In the genomic region with DNA sequence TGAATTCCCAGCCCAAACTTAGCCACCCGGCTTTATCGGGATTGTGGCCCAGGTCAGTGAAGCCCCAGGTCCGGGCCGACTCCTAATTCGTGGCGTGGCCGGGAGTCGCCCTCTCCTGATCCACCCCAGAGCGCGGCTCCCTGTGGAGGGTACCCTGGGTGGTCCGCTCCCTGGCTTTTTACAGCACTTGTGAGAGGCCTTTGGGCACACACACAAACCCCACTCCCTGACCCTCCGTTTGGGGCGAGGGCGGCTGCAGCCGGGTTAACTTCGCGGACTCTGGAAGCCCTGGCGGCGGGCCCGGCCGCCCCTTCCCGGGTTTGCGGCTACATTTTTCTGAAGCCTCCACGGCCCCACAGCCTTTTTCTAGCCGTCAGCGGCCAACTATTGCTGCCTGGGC, we compare ENCODE assay signal across 10 cellular contexts.
A peak's percentile ranks its signal among the peaks of the same experiment; 100 is the strongest.
DNase-seq lines count a peak whose midpoint lies in the region; ATAC-seq, FAIRE-seq and TF ChIP-seq lines count a peak whose summit lies in the region.
"Had no signal": no experiment of that assay in that cellular context is flagged by ENCODE, and none has a peak within 500 bp of the region (broad histone marks: within the 10 kb centered on the region; RNA-seq: fewer than 3 reads in every experiment).

No MANE protein-coding gene starts in this region.

- H3K27ac Mint-ChIP-seq in T-helper 2 cell treated with Interferon-gamma antibody and Interleukin-4, amounts not matched to agents 5 μg/mL and 100 μg/mL, for 36 hours = no peak overlapping the region

- peaks cover 0 to 2% (median 0%) of the 10 kb centered on the region in 5 donors for H3K36me3 ChIP-seq in subcutaneous abdominal adipose tissue (ENCODE audit: control insufficient read depth in 5 of 5, insufficient read depth in 5 of 5, low read length in 5 of 5)

- H3K36me3 Mint-ChIP-seq in T-helper 2 cell treated with Interferon-gamma antibody and Interleukin-4, amounts not matched to agents 5 μg/mL and 100 μg/mL, for 36 hours (ENCODE audit: low read depth) = peaks cover 16% of the 10 kb centered on the region

- H3K4me1 ChIP-seq in subcutaneous abdominal adipose tissue (ENCODE audit: control insufficient read depth in 5 of 5, insufficient read depth in 5 of 5, low read length in 5 of 5) = peaks cover 0 to 19% (median 17%) of the 10 kb centered on the region in 5 donors
- H3K4me1 ChIP-seq: A549 had no signal

- peaks cover 4% of the 10 kb centered on the region for H3K4me1 Mint-ChIP-seq in T-helper 2 cell treated with Interferon-gamma antibody and Interleukin-4, amounts not matched to agents 5 μg/mL and 100 μg/mL, for 36 hours (ENCODE audit: low read depth)

- H3K27ac ChIP-seq in angular gyrus (ENCODE audit: low read depth, low read length) (peak overlapping the region; percentile 80), subcutaneous abdominal adipose tissue (ENCODE audit: low read depth, low read length) (no peak overlapping the region)
- H3K27ac ChIP-seq: A549 had no signal

- H3K4me3 ChIP-seq in iPS-18c (ENCODE audit: insufficient read depth, low read depth, low read length) (peak overlapping the region; percentile 75), subcutaneous abdominal adipose tissue (ENCODE audit: low read depth in 1 of 5, low read length in 5 of 5) (peak overlapping the region; percentile 35 to 88 (median 80))
- H3K4me3 ChIP-seq: A549 had no signal

- no peak for FAIRE-seq in D721Med (lab: Jason Lieb, UNC)
- FAIRE-seq: A549 had no signal

- no peaks in the 10 kb centered on the region for H3K27me3 Mint-ChIP-seq in T-helper 2 cell treated with Interferon-gamma antibody and Interleukin-4, amounts not matched to agents 5 μg/mL and 100 μg/mL, for 36 hours (ENCODE audit: low read depth)

- H3K4me3 Mint-ChIP-seq in T-helper 2 cell treated with Interferon-gamma antibody and Interleukin-4, amounts not matched to agents 5 μg/mL and 100 μg/mL, for 36 hours = peak overlapping the region; percentile 90

- ATAC-seq in GM18858 (IDR thresholded peaks at IDR 0.05; ENCODE audit: unreplicated experiment) = no peak
- ATAC-seq: A549, PC-3 had no signal

- H3K27me3 ChIP-seq in subcutaneous abdominal adipose tissue (ENCODE audit: control insufficient read depth in 5 of 5, insufficient read depth in 4 of 5, low read length in 5 of 5) = no peaks in the 10 kb centered on the region

- no peak for DNase-seq in T-helper 2 cell treated with Interferon-gamma antibody and Interleukin-4, amounts not matched to agents 5 μg/mL and 100 μg/mL, for 36 hours (ENCODE audit: low spot score)
- DNase-seq in T-helper 2 cell = no peak
- DNase-seq in NCI-H187 treated with DMSO at 0.1 percent for 48 hours (lab: John Stamatoyannopoulos, UW) = no peak
- no peak for DNase-seq in D721Med (ENCODE audit: insufficient read length, low spot score)
- DNase-seq: PC-3 had no signal

- TF ChIP-seq CTCF in D721Med (IDR thresholded peaks at IDR 0.05; ENCODE audit: insufficient read depth, missing control alignments) = no peak

- H3K9me3 ChIP-seq in iPS-18c (ENCODE audit: control insufficient read depth, insufficient read depth, low read length) (peaks cover 9% of the 10 kb centered on the region), subcutaneous abdominal adipose tissue (ENCODE audit: control insufficient read depth in 5 of 5, low read length in 5 of 5) (peaks cover 0 to 13% (median 3%) of the 10 kb centered on the region in 5 donors)

- H3K9ac ChIP-seq in subcutaneous abdominal adipose tissue (ENCODE audit: low read length in 5 of 5) = peak overlapping the region in 3 of 5 donors; percentile 62 to 80 (median 78)

- peaks cover 21% of the 10 kb centered on the region for H3K9me3 Mint-ChIP-seq in T-helper 2 cell treated with Interferon-gamma antibody and Interleukin-4, amounts not matched to agents 5 μg/mL and 100 μg/mL, for 36 hours
